In the genomic region with DNA sequence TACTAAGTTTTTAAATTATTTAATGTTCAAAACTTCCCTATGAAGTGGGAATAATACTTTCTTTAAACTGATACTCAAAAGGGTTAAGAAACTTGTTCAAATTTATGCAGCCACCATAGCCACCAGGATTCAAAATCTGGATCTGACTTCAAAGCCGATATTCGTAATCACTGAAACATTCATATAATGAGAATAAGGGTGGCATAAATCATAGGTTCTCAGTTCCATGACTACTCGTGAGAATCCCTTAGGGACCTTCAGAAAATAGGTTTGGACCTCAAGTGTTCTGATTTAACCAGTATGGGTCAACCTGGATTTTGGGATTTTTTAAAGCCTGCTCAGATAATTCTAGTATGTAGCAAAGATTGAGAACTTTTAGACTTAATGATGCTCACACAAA, we compare ENCODE assay signal across 1 cellular context.
TF ChIP-seq lines count a peak whose summit lies in the region.

No MANE protein-coding gene starts in this region.

TF ChIP-seq in GM12878, 131 proteins besides CTCF, POLR2A, EP300 and RAD21 (continued from another document):
- TF ChIP-seq, protein P1, sequence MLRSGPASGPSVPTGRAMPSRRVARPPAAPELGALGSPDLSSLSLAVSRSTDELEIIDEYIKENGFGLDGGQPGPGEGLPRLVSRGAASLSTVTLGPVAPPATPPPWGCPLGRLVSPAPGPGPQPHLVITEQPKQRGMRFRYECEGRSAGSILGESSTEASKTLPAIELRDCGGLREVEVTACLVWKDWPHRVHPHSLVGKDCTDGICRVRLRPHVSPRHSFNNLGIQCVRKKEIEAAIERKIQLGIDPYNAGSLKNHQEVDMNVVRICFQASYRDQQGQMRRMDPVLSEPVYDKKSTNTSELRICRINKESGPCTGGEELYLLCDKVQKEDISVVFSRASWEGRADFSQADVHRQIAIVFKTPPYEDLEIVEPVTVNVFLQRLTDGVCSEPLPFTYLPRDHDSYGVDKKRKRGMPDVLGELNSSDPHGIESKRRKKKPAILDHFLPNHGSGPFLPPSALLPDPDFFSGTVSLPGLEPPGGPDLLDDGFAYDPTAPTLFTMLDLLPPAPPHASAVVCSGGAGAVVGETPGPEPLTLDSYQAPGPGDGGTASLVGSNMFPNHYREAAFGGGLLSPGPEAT (IDR thresholded peaks at IDR 0.05; ENCODE audit: low read depth) = no peak
- TF ChIP-seq ZBTB11 (CRISPR knock-in tag; IDR thresholded peaks at IDR 0.05) (no peak), NKRF (conservative IDR thresholded peaks at IDR 0.05) (no peak), POLR2AphosphoS5 (IDR thresholded peaks at IDR 0.05; ENCODE audit: low read length) (no peak), ZSCAN29 (IDR thresholded peaks at IDR 0.05) (no peak), CEBPB (IDR thresholded peaks at IDR 0.05; ENCODE audit: borderline replicate concordance in 1 of 2, low read depth in 2 of 2, low read length in 2 of 2) (no peak), ZBED1 (IDR thresholded peaks at IDR 0.05; ENCODE audit: borderline replicate concordance) (no peak), ZNF217 (IDR thresholded peaks at IDR 0.05) (no peak), SMAD5 (IDR thresholded peaks at IDR 0.05; ENCODE audit: low read depth) (no peak), ZBTB4 (CRISPR knock-in tag; IDR thresholded peaks at IDR 0.05) (no peak)
